In the genomic region with DNA sequence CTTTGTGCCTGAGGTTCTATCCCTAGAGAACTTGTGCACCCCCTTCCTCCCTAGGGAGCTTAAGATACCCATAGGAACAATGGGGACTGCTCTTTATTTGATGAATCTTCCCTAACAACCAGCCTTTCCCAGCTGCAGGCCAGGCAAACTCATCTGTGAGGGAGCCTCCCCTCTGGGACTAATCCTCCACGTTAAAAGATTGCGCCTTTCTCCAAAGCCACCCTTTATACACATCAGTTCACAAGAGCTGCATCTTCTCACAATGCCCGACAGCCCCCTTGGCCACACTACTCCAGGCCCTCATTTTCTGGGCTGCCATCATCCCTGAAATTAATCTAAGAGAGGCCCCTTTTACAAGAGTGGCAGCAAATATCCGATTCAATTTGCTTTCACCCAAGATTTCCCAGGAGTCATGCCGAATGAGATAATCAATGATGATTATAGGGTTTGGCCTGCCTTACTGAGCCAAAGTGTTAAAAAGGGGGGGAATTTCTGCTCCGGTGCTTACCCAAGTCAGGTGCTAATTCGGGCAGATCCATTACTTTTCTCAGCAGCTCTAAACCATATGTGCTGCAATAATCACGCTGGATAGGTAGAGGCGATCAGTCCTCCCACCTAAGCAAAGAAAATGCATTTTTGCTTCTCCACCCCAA, we compare ENCODE assay signal across 25 cellular contexts.
A peak's percentile ranks its signal among the peaks of the same experiment; 100 is the strongest.
DNase-seq lines count a peak whose midpoint lies in the region; ATAC-seq and TF ChIP-seq lines count a peak whose summit lies in the region.
"Had no signal": no experiment of that assay in that cellular context is flagged by ENCODE, and none has a peak within 500 bp of the region (broad histone marks: within the 10 kb centered on the region; RNA-seq: fewer than 3 reads in every experiment).

No MANE protein-coding gene starts in this region.

- peaks cover 0 to 30% (median 19%) of the 10 kb centered on the region in 4 donors for H3K9me3 ChIP-seq in stomach

- no peak overlapping the region for H3K4me2 ChIP-seq in GM23338
- H3K4me2 ChIP-seq: KMS-11 had no signal

- H3F3A ChIP-seq in GM23338 (replicated peaks; ENCODE audit: low read depth) = no peaks in the 10 kb centered on the region

- H3K79me2 ChIP-seq in GM23338 (replicated peaks; ENCODE audit: insufficient read depth) = no peaks in the 10 kb centered on the region

- H3K36me3 Mint-ChIP-seq in GM23338 (ENCODE audit: low read depth) (peaks cover 10% of the 10 kb centered on the region; the same call in 2 of the 3 replicates), WTC11 (peaks cover 9% of the 10 kb centered on the region), neural crest cell (ENCODE audit: low read depth) (peaks cover 3% of the 10 kb centered on the region)
- H3K36me3 Mint-ChIP-seq: CD8-positive, alpha-beta memory T cell had no signal

- intact Hi-C loops in stomach (cut with DNase I; ENCODE audit: low total_unique reads) = no loop called here

- peak overlapping the region; percentile 63; the same call in 1 of the 2 replicates for H2AFZ ChIP-seq in GM23338
- H2AFZ ChIP-seq: GM23248 had no signal

- no peak overlapping the region for H3K27ac ChIP-seq in GM23338 (ENCODE audit: low read depth)
- no peak overlapping the region for H3K27ac ChIP-seq in stomach
- H3K27ac ChIP-seq: C4-2B, GM23248, KMS-11, SK-N-MC had no signal

- DNase-seq in GM23338 (ENCODE audit: low spot score) (no peak), NCI-H82 (lab: John Stamatoyannopoulos, UW) (peak; percentile 94), WTC11 (ENCODE audit: low spot score) (no peak), neural crest cell (ENCODE audit: low read depth, low spot score) (no peak), NAMALWA (ENCODE audit: low spot score) (no peak), stomach (no peak), SHP77 treated with DMSO at 0.1 percent for 48 hours (lab: John Stamatoyannopoulos, UW) (no peak)
- DNase-seq: 8988T; AML-193; Calu3; CD8-positive, alpha-beta memory T cell; GM23248; HCEC 1CT; IMR-90; NCI-H187 treated with DMSO at 0.1 percent for 48 hours; NCI-H2107; NCI-H510A; NCI-H748 treated with DMSO at 0.1 percent for 48 hours; PC-3; Right ventricle myocardium superior; SW 1271 had no signal

- H3K4me1 Mint-ChIP-seq in GM23338 = peaks cover 2% of the 10 kb centered on the region; the same call in 2 of the 3 replicates
- peaks cover 8% of the 10 kb centered on the region for H3K4me1 Mint-ChIP-seq in WTC11
- H3K4me1 Mint-ChIP-seq in neural crest cell = peaks cover 15% of the 10 kb centered on the region
- H3K4me1 Mint-ChIP-seq: CD8-positive, alpha-beta memory T cell had no signal

- no peak overlapping the region for H3K27ac Mint-ChIP-seq in GM23338
- no peak overlapping the region for H3K27ac Mint-ChIP-seq in WTC11
- peak overlapping the region; percentile 12 for H3K27ac Mint-ChIP-seq in neural crest cell (ENCODE audit: unreplicated experiment)
- H3K27ac Mint-ChIP-seq: CD8-positive, alpha-beta memory T cell had no signal

- no peaks in the 10 kb centered on the region for H3K27me3 ChIP-seq in GM23338 (ENCODE audit: insufficient read depth)
- no peaks in the 10 kb centered on the region for H3K27me3 ChIP-seq in stomach

- TF ChIP-seq CTCF in GM23338 (conservative IDR thresholded peaks at IDR 0.05; ENCODE audit: low read depth in 2 of 2) (no peak), WTC11 (IDR thresholded peaks at IDR 0.05) (no peak), neural crest cell (conservative IDR thresholded peaks at IDR 0.05) (no peak), stomach (IDR thresholded peaks at IDR 0.05) (no peak)

- H3K4me3 Mint-ChIP-seq in GM23338 (no peak overlapping the region), WTC11 (no peak overlapping the region), neural crest cell (no peak overlapping the region)
- H3K4me3 Mint-ChIP-seq: CD8-positive, alpha-beta memory T cell had no signal

- 0 out of 2 replicates have a peak, but pooled peaks cover 17% of the 10 kb centered on the region for H3K9me2 ChIP-seq in GM23338 (ENCODE audit: insufficient read depth)

- H4K20me1 ChIP-seq in GM23338 (replicated peaks; ENCODE audit: insufficient read depth) = no peaks in the 10 kb centered on the region

- H3K4me3 ChIP-seq in GM23338 (no peak overlapping the region), stomach (no peak overlapping the region)
- H3K4me3 ChIP-seq: GM23248, SK-N-MC had no signal

- CTCF ChIA-PET in WTC11 (lab: Charles Lee) = no interaction called here

- WGBS in stomach, 5 donors = 87 to 93% (median 89%) methylated on average over 8 to 9 of the region's 9 CpGs

- peaks cover 23% of the 10 kb centered on the region; the same call in 2 of the 3 replicates for H3K9me3 Mint-ChIP-seq in GM23338
- H3K9me3 Mint-ChIP-seq in WTC11 = peaks cover 33% of the 10 kb centered on the region
- peaks cover 8% of the 10 kb centered on the region for H3K9me3 Mint-ChIP-seq in neural crest cell

- ATAC-seq in GM23338 = peak; percentile 34; the same call in 2 of the 3 replicates
- ATAC-seq in WTC11 = peak; percentile 30
- no peak for ATAC-seq in HG02571 (IDR thresholded peaks at IDR 0.05; ENCODE audit: unreplicated experiment)
- ATAC-seq: PC-3 had no signal

- no peak for TF ChIP-seq POLR2A in stomach (IDR thresholded peaks at IDR 0.05)

- no peak for TF ChIP-seq EP300 in stomach (IDR thresholded peaks at IDR 0.05)

- POLR2A ChIA-PET in WTC11 (lab: Charles Lee) = no interaction called here

- H3K36me3 ChIP-seq in GM23338 (ENCODE audit: insufficient read depth) (no peaks in the 10 kb centered on the region), stomach (no peaks in the 10 kb centered on the region)

- H3K27me3 Mint-ChIP-seq in GM23338 (ENCODE audit: insufficient read depth, low read depth, poor library complexity) = peaks cover 8% of the 10 kb centered on the region
- no peaks in the 10 kb centered on the region for H3K27me3 Mint-ChIP-seq in WTC11 (ENCODE audit: low read depth)
- H3K27me3 Mint-ChIP-seq in neural crest cell (ENCODE audit: low read depth) = no peaks in the 10 kb centered on the region
- H3K27me3 Mint-ChIP-seq: CD8-positive, alpha-beta memory T cell had no signal

- H3K4me1 ChIP-seq in GM23338 (ENCODE audit: insufficient read depth) (no peaks in the 10 kb centered on the region), stomach (no peaks in the 10 kb centered on the region)

TF ChIP-seq in GM23338, 12 proteins besides CTCF, POLR2A, EP300 and RAD21 (continues in another document):
- no peak for TF ChIP-seq EZH2 (IDR thresholded peaks at IDR 0.05; ENCODE audit: low read depth, unreplicated experiment)
- no peak for TF ChIP-seq ZNF114 (CRISPR knock-in tag; IDR thresholded peaks at IDR 0.05)
- no peak for TF ChIP-seq NANOG (IDR thresholded peaks at IDR 0.05; ENCODE audit: borderline replicate concordance)
- TF ChIP-seq STAT1 (IDR thresholded peaks at IDR 0.05; ENCODE audit: unreplicated experiment) = no peak
- TF ChIP-seq JUNB (IDR thresholded peaks at IDR 0.05; ENCODE audit: unreplicated experiment) = no peak

TF ChIP-seq in WTC11, 78 proteins besides CTCF, POLR2A, EP300 and RAD21 (continues in another document):
- TF ChIP-seq, protein P1, sequence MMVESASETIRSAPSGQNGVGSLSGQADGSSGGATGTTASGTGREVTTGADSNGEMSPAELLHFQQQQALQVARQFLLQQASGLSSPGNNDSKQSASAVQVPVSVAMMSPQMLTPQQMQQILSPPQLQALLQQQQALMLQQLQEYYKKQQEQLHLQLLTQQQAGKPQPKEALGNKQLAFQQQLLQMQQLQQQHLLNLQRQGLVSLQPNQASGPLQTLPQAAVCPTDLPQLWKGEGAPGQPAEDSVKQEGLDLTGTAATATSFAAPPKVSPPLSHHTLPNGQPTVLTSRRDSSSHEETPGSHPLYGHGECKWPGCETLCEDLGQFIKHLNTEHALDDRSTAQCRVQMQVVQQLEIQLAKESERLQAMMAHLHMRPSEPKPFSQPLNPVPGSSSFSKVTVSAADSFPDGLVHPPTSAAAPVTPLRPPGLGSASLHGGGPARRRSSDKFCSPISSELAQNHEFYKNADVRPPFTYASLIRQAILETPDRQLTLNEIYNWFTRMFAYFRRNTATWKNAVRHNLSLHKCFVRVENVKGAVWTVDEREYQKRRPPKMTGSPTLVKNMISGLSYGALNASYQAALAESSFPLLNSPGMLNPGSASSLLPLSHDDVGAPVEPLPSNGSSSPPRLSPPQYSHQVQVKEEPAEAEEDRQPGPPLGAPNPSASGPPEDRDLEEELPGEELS (CRISPR knock-in tag; IDR thresholded peaks at IDR 0.05) = no peak
- TF ChIP-seq ZNF671 (CRISPR knock-in tag; IDR thresholded peaks at IDR 0.05) (no peak), NFYB (CRISPR knock-in tag; conservative IDR thresholded peaks at IDR 0.05; ENCODE audit: low read depth) (no peak), TEAD4 (CRISPR knock-in tag; IDR thresholded peaks at IDR 0.05) (no peak), ELF4 (CRISPR knock-in tag; IDR thresholded peaks at IDR 0.05; ENCODE audit: low read depth) (no peak), JUN (CRISPR knock-in tag; IDR thresholded peaks at IDR 0.05) (no peak)
- TF ChIP-seq, protein P2, sequence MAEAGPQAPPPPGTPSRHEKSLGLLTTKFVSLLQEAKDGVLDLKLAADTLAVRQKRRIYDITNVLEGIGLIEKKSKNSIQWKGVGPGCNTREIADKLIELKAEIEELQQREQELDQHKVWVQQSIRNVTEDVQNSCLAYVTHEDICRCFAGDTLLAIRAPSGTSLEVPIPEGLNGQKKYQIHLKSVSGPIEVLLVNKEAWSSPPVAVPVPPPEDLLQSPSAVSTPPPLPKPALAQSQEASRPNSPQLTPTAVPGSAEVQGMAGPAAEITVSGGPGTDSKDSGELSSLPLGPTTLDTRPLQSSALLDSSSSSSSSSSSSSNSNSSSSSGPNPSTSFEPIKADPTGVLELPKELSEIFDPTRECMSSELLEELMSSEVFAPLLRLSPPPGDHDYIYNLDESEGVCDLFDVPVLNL (CRISPR knock-in tag; IDR thresholded peaks at IDR 0.05; ENCODE audit: borderline replicate concordance, low read depth) = no peak
- TF ChIP-seq, protein P3, sequence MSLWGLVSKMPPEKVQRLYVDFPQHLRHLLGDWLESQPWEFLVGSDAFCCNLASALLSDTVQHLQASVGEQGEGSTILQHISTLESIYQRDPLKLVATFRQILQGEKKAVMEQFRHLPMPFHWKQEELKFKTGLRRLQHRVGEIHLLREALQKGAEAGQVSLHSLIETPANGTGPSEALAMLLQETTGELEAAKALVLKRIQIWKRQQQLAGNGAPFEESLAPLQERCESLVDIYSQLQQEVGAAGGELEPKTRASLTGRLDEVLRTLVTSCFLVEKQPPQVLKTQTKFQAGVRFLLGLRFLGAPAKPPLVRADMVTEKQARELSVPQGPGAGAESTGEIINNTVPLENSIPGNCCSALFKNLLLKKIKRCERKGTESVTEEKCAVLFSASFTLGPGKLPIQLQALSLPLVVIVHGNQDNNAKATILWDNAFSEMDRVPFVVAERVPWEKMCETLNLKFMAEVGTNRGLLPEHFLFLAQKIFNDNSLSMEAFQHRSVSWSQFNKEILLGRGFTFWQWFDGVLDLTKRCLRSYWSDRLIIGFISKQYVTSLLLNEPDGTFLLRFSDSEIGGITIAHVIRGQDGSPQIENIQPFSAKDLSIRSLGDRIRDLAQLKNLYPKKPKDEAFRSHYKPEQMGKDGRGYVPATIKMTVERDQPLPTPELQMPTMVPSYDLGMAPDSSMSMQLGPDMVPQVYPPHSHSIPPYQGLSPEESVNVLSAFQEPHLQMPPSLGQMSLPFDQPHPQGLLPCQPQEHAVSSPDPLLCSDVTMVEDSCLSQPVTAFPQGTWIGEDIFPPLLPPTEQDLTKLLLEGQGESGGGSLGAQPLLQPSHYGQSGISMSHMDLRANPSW (CRISPR knock-in tag; conservative IDR thresholded peaks at IDR 0.05; ENCODE audit: low read depth) = no peak
